18 cellular contexts compared by ENCODE assay signal in the genomic region with DNA sequence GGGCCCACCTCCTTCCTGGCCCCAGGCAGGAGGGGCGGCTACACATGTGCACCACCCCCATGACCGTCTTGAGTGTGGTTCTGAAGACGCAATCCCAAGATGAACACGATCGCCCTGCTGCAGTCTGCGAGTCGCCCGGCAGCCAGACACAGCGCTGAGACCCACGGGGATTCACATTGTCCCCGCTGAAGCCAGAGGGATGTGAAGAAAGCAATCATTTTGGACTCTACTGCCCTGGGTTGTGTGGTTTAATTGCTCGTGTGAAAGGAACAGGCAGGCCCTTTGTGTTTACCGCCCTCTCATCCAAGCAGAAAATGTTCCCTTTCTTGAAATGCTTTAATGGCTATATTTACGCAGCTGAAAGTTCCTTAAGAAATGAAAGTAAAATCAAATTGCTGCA.
A peak's percentile ranks its signal among the peaks of the same experiment; 100 is the strongest.
DNase-seq lines count a peak whose midpoint lies in the region; ATAC-seq and TF ChIP-seq lines count a peak whose summit lies in the region.
"Had no signal": no experiment of that assay in that cellular context is flagged by ENCODE, and none has a peak within 500 bp of the region (broad histone marks: within the 10 kb centered on the region; RNA-seq: fewer than 3 reads in every experiment).

No MANE protein-coding gene starts in this region.

- H3K4me2 ChIP-seq in neural progenitor cell: no peak overlapping the region

- TF ChIP-seq POLR2A in suprapubic skin (IDR thresholded peaks at IDR 0.05): no peak

- 75% methylated on average over 12 of the region's 14 CpGs for WGBS in suprapubic skin

- H2AFZ ChIP-seq in neural progenitor cell (replicated peaks): no peak overlapping the region

- no peak overlapping the region for H3K9ac ChIP-seq in neural progenitor cell

- no peak for TF ChIP-seq CTCF in neural progenitor cell (IDR thresholded peaks at IDR 0.05)
- no peak for TF ChIP-seq CTCF in suprapubic skin (IDR thresholded peaks at IDR 0.05)

- H3F3A ChIP-seq in neural progenitor cell (ENCODE audit: low read depth): peaks cover 8% of the 10 kb centered on the region

- H3K27me3 ChIP-seq in neural progenitor cell: peaks cover 14% of the 10 kb centered on the region
- peaks cover 13% of the 10 kb centered on the region for H3K27me3 ChIP-seq in suprapubic skin

- no peaks in the 10 kb centered on the region for H3K79me2 ChIP-seq in neural progenitor cell (ENCODE audit: low read depth)

- ATAC-seq in Right ventricle myocardium superior (ENCODE audit: poor library complexity): no peak
- ATAC-seq in activated naive CD8-positive, alpha-beta T cell treated with anti-CD3 and anti-CD28 coated beads, Interleukin-2, amount 50 U/mL, for 24 hours: no peak
- no peak for ATAC-seq in GM21528 (IDR thresholded peaks at IDR 0.05; ENCODE audit: low FRiP score, unreplicated experiment)
- ATAC-seq: Panc1 had no signal

- H3K4me3 ChIP-seq in neural progenitor cell (no peak overlapping the region), suprapubic skin (no peak overlapping the region)

- no peaks in the 10 kb centered on the region for H3K9me3 ChIP-seq in neural progenitor cell (ENCODE audit: low read depth)
- peaks cover 4% of the 10 kb centered on the region for H3K9me3 ChIP-seq in suprapubic skin

- H3K36me3 ChIP-seq in neural progenitor cell (no peaks in the 10 kb centered on the region), suprapubic skin (no peaks in the 10 kb centered on the region)

- H3K4me1 Mint-ChIP-seq in neural progenitor cell: peaks cover 4% of the 10 kb centered on the region
- H3K4me1 Mint-ChIP-seq in activated naive CD8-positive, alpha-beta T cell treated with anti-CD3 and anti-CD28 coated beads, Interleukin-2, amount 50 U/mL, for 24 hours: no peaks in the 10 kb centered on the region

- peaks cover 2% of the 10 kb centered on the region for H3K36me3 Mint-ChIP-seq in neural progenitor cell
- H3K36me3 Mint-ChIP-seq in activated naive CD8-positive, alpha-beta T cell treated with anti-CD3 and anti-CD28 coated beads, Interleukin-2, amount 50 U/mL, for 24 hours (ENCODE audit: low read depth): no peaks in the 10 kb centered on the region

- H3K9me3 Mint-ChIP-seq in neural progenitor cell: peaks cover 6% of the 10 kb centered on the region
- peaks cover 15% of the 10 kb centered on the region for H3K9me3 Mint-ChIP-seq in activated naive CD8-positive, alpha-beta T cell treated with anti-CD3 and anti-CD28 coated beads, Interleukin-2, amount 50 U/mL, for 24 hours

- intact Hi-C loops in Right ventricle myocardium superior (cut with DNase I) (no loop called here), cardiac septum (cut with DNase I) (no loop called here)

- H3K4me1 ChIP-seq in neural progenitor cell (peaks cover 11% of the 10 kb centered on the region), suprapubic skin (peaks cover 18% of the 10 kb centered on the region)

- H4K20me1 ChIP-seq in neural progenitor cell (ENCODE audit: low read depth): no peaks in the 10 kb centered on the region

- DNase-seq in Right ventricle myocardium superior (peak; percentile 15), cardiac septum (ENCODE audit: low spot score) (no peak), neural progenitor cell (ENCODE audit: low spot score) (peak; percentile 59), suprapubic skin (ENCODE audit: low spot score in 2 of 2) (no peak)
- DNase-seq in activated naive CD8-positive, alpha-beta T cell treated with anti-CD3 and anti-CD28 coated beads, Interleukin-2, amount 50 U/mL, for 24 hours: no peak
- no peak for DNase-seq in stimulated activated CD8-positive, alpha-beta memory T cell treated with anti-CD3 and anti-CD28 coated beads, Interleukin-4, amount 100 ng/mL, for 48 hours
- DNase-seq: COR-L47, EL, KBM-7, NCI-H1417 treated with DMSO at 0.1 percent for 48 hours, NCI-H2029, NCI-H2171 treated with DMSO at 0.1 percent for 48 hours, NCI-H446 treated with DMSO at 0.1 percent for 48 hours, NCI-H82, SHP77 treated with DMSO at 0.1 percent for 48 hours had no signal

- peak overlapping the region; percentile 76 for H3K27ac Mint-ChIP-seq in neural progenitor cell
- H3K27ac Mint-ChIP-seq in activated naive CD8-positive, alpha-beta T cell treated with anti-CD3 and anti-CD28 coated beads, Interleukin-2, amount 50 U/mL, for 24 hours: no peak overlapping the region

- TF ChIP-seq EP300 in suprapubic skin (IDR thresholded peaks at IDR 0.05): no peak

- peaks cover 2% of the 10 kb centered on the region for H3K27me3 Mint-ChIP-seq in neural progenitor cell (ENCODE audit: insufficient read depth, low read depth)
- H3K27me3 Mint-ChIP-seq in activated naive CD8-positive, alpha-beta T cell treated with anti-CD3 and anti-CD28 coated beads, Interleukin-2, amount 50 U/mL, for 24 hours: peaks cover 2% of the 10 kb centered on the region

- H3K27ac ChIP-seq in cingulate gyrus (ENCODE audit: low read depth, low read length) (peak overlapping the region; percentile 60), neural progenitor cell (no peak overlapping the region), suprapubic skin (no peak overlapping the region)

- no peak overlapping the region for H3K4me3 Mint-ChIP-seq in neural progenitor cell
- H3K4me3 Mint-ChIP-seq in activated naive CD8-positive, alpha-beta T cell treated with anti-CD3 and anti-CD28 coated beads, Interleukin-2, amount 50 U/mL, for 24 hours: no peak overlapping the region

Comparison
In these comparisons a context has a peak if more than half of its experiments do, and no peak if none do; other contexts are left out.
1. DNase-seq: peak in Right ventricle myocardium superior (single experiment) and neural progenitor cell (single experiment); none in cardiac septum (single experiment), activated naive CD8-positive, alpha-beta T cell treated with anti-CD3 and anti-CD28 coated beads, Interleukin-2, amount 50 U/mL, for 24 hours (single experiment), suprapubic skin (0 of 2) and stimulated activated CD8-positive, alpha-beta memory T cell treated with anti-CD3 and anti-CD28 coated beads, Interleukin-4, amount 100 ng/mL, for 48 hours (single experiment).